10 cellular contexts compared by ENCODE assay signal in the genomic region with DNA sequence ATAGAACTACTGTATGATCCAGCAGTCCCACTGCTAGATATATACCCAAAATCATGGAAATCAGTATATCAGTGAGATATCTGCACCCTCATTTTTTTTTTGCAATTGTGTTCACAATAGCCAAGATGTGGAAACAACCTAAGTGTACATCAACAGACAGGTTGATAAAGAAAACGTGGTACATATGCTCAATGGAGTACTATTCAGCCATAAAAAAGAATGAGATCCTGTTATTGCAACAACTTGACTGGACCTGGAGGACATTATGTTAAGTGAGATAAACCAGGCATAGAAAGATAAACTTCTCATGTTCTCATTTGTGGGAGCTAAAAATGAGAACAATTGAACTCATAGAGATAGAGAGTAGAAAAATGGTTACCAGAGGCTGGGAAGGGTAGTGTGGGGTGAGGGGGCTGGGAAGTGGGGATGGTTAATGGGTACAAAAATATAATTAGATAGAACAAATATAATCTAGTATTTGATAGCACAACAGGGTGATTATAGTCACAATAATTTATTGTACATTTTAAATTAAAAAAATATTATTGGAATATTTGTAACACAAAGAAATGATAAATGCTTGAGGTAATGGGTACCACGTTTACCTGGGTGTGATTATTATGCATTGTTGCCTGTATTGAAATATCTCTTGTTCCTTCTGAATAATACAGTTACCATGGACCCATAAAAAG. TPM values are rescaled to one million over a fixed set of nuclear protein-coding genes. Genes with fewer than 3 reads are reported as not detected.
"Had no signal": no experiment of that assay in that cellular context is flagged by ENCODE, and none has a peak within 500 bp of the region (broad histone marks: within the 10 kb centered on the region; RNA-seq: fewer than 3 reads in every experiment).

No MANE protein-coding gene starts in this region.

- H3K4me3 ChIP-seq: GM23338 had no signal

- FAIRE-seq: H1, H54, HTR-8/SVneo had no signal

- DNase-seq: H9, HCEC 1CT, HFFc6, KG1 had no signal

- ATAC-seq: GM23338 had no signal

- H3K4me2 ChIP-seq: GM23338 had no signal

- H2AFZ ChIP-seq: GM23338 had no signal

RNA-seq across cellular contexts. Expression of a gene that starts 30.5 kb away (rescaled TPM):
- total RNA-seq: GM23338, H1, H9, HFFc6, HT-29 had no signal
- polyA plus RNA-seq: GM23338, H1, IgD-negative memory B cell had no signal

RNA-seq across cellular contexts. Expression of a gene that starts 36.8 kb away (rescaled TPM):
- total RNA-seq: GM23338, H1, H9, HFFc6 had no signal
- polyA plus RNA-seq: GM23338, H1, IgD-negative memory B cell had no signal

RNA-seq across cellular contexts. Expression of a gene that starts 47.9 kb away (rescaled TPM):
- total RNA-seq: GM23338, H1, H9, HFFc6, HT-29 had no signal
- polyA plus RNA-seq: GM23338, H1, IgD-negative memory B cell had no signal

RNA-seq across cellular contexts. Expression of a gene that starts 54.8 kb away (rescaled TPM):
- total RNA-seq: GM23338, H1, H9, HFFc6 had no signal
- polyA plus RNA-seq: GM23338, H1, IgD-negative memory B cell had no signal
